8 cellular contexts compared by ENCODE assay signal in genomic region chr5:78594946-78595921, GRCh38. TPM values are rescaled to one million over a fixed set of nuclear protein-coding genes. Genes with fewer than 3 reads are reported as not detected.
DNase-seq lines count a peak whose midpoint lies in the region; ATAC-seq and TF ChIP-seq lines count a peak whose summit lies in the region.

No MANE protein-coding gene starts in this region.

- no peak overlapping the region for H3K4me2 ChIP-seq in OCI-LY1 (ENCODE audit: low read length)

- H3K4me3 ChIP-seq in BJ (ENCODE audit: low read depth, low read length) (no peak overlapping the region), OCI-LY1 (ENCODE audit: low read depth, low read length, poor library complexity, severe bottlenecking) (no peak overlapping the region)

- no peaks in the 10 kb centered on the region for H3K27me3 Mint-ChIP-seq in nephron progenitor cell (ENCODE audit: low read depth, poor library complexity)

- H3K36me3 ChIP-seq in BJ (ENCODE audit: control insufficient read depth, insufficient read depth, low read length) (no peaks in the 10 kb centered on the region), OCI-LY1 (ENCODE audit: insufficient read depth, low read length) (peaks cover 20% of the 10 kb centered on the region; the same call in 1 of the 2 replicates)

- CTCF ChIA-PET in BJ (lab: Yijun Ruan, JAX): no interaction called here

- H3K4me1 Mint-ChIP-seq in nephron progenitor cell: peaks cover 95% of the 10 kb centered on the region

- no peaks in the 10 kb centered on the region for H3K27me3 ChIP-seq in BJ (ENCODE audit: control insufficient read depth, insufficient read depth, low read length)
- no peaks in the 10 kb centered on the region for H3K27me3 ChIP-seq in OCI-LY1 (ENCODE audit: insufficient read depth, low read length)

- ATAC-seq in esophagus mucosa (peak; percentile 96), HG02885 (IDR thresholded peaks at IDR 0.05; ENCODE audit: poor library complexity, unreplicated experiment) (no peak), HG02981 (IDR thresholded peaks at IDR 0.05; ENCODE audit: unreplicated experiment) (no peak)

- H3K9ac ChIP-seq in OCI-LY1 (ENCODE audit: low read length): no peak overlapping the region; the same call in 1 of the 2 replicates

- peak; percentile 98 for DNase-seq in BJ (ENCODE audit: low read depth)
- DNase-seq in nephron progenitor cell: no peak
- no peak for DNase-seq in NCI-H82 treated with DMSO at 0.1 percent for 48 hours (lab: John Stamatoyannopoulos, UW; ENCODE audit: unreplicated experiment)
- DNase-seq in activated T-cell treated with anti-CD3 and anti-CD28 coated beads, Interleukin-2, amount 50 U/mL, for 48 hours: no peak

- H3K9me3 Mint-ChIP-seq in nephron progenitor cell: peaks cover 5% of the 10 kb centered on the region

- peaks cover 71% of the 10 kb centered on the region for H3K36me3 Mint-ChIP-seq in nephron progenitor cell (ENCODE audit: low read depth)

- H3K9me2 ChIP-seq in OCI-LY1 (ENCODE audit: low read depth, low read length): no peaks in the 10 kb centered on the region

- no peaks in the 10 kb centered on the region for H4K20me1 ChIP-seq in OCI-LY1 (ENCODE audit: insufficient read depth, low read length)

- no peaks in the 10 kb centered on the region for H3F3A ChIP-seq in OCI-LY1 (ENCODE audit: insufficient read depth, low read length)

- TF ChIP-seq CTCF in BJ (IDR thresholded peaks at IDR 0.05; ENCODE audit: insufficient read depth, low read depth, low read length) (no peak), OCI-LY1 (IDR thresholded peaks at IDR 0.05; ENCODE audit: low read length) (no peak), nephron progenitor cell (IDR thresholded peaks at IDR 0.05) (no peak)

- H3K79me2 ChIP-seq in OCI-LY1 (ENCODE audit: insufficient read depth, low read length): peaks cover 7% of the 10 kb centered on the region; the same call in 1 of the 2 replicates

- peaks cover 37% of the 10 kb centered on the region for H3K4me1 ChIP-seq in OCI-LY1 (ENCODE audit: insufficient read depth, low read length, severe bottlenecking)

- peak overlapping the region; percentile 8 for H3K27ac ChIP-seq in OCI-LY1 (ENCODE audit: low read depth, low read length, poor library complexity, severe bottlenecking)

- no peak overlapping the region for H3K4me3 Mint-ChIP-seq in nephron progenitor cell

- POLR2A ChIA-PET in BJ (lab: Charles Lee): no interaction called here

- no peak overlapping the region for H2AFZ ChIP-seq in OCI-LY1 (ENCODE audit: low read length)

- no peaks in the 10 kb centered on the region for H3K9me3 ChIP-seq in OCI-LY1 (ENCODE audit: low read length)

- peak overlapping the region; percentile 91 for H3K27ac Mint-ChIP-seq in nephron progenitor cell

RNA-seq across cellular contexts. Expression of gene LHFPL2, which starts 53.3 kb away (rescaled TPM):
- polyA plus RNA-seq in BJ (2011; rRNA removed): 4.4 and 5.6 TPM in 2 replicates
- 5.1 and 9.8 TPM in 2 replicates for polyA minus RNA-seq in BJ (2011; rRNA and poly(A)+ RNA removed)
- total RNA-seq in esophagus mucosa: 3.7 TPM
